8 cellular contexts compared by ENCODE assay signal in the genomic region with DNA sequence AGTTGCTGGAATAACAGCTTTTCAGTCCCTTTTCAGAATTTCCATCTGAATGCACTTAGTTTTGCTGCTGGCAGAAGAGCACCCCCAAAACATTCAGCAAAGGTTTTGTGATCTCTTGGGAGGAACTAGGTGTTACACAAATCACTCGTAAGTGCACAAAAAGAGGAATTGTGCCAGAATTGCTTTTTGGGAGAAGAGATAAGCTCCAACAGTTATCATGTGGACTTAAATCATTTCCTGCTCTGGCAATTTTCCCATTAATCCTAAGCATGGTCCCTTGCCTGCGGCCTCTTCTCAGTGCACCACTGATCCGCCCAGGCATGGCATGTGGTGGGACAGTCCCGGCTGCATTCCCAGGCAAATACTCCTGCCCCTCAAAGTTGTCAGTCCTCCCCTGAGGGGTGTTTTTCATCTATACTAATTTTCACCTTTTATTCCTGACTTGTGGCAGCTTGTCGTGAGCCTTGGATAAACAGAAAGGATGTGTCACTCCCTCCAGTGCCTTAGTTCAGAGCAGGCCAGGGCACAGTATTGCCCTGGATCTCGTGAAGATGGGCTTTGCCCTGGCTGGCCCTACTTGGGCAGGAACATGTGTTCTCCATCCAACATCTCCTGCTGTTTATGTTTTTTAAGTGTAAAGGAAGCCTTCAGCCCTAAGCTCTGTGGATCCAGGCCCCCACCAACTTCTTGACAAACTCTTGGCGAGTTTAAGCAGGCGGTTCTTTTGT. TPM values are rescaled to one million over a fixed set of nuclear protein-coding genes. Genes with fewer than 3 reads are reported as not detected.
DNase-seq lines count a peak whose midpoint lies in the region; ATAC-seq lines count a peak whose summit lies in the region.

No MANE protein-coding gene starts in this region.

- peak; percentile 58 for DNase-seq in DMS 273 treated with DMSO at 0.1 percent for 48 hours (lab: John Stamatoyannopoulos, UW)
- peak; percentile 74 for DNase-seq in SW480 (ENCODE audit: low spot score)
- peak; percentile 73 for DNase-seq in glomerular visceral epithelial cell (ENCODE audit: extremely low spot score)
- DNase-seq in pulmonary artery endothelial cell (ENCODE audit: low read depth, low spot score): peak; percentile 65
- DNase-seq in activated gamma-delta T cell (lab: John Stamatoyannopoulos, UW): no peak
- DNase-seq in nucleus accumbens (lab: John Stamatoyannopoulos, UW): no peak

- ATAC-seq in HG03521 (IDR thresholded peaks at IDR 0.05; ENCODE audit: unreplicated experiment) (no peak), GM21786 (IDR thresholded peaks at IDR 0.05; ENCODE audit: unreplicated experiment) (no peak)

RNA-seq across cellular contexts. Expression of gene VILL, which starts 44.6 kb away (rescaled TPM):
- total RNA-seq in pulmonary artery endothelial cell: 5.6 and 8.1 TPM in 2 replicates

Comparison
In these comparisons a context has a peak if more than half of its experiments do, and no peak if none do; other contexts are left out.
1. DNase-seq: peak in DMS 273 treated with DMSO at 0.1 percent for 48 hours (single experiment), SW480 (single experiment), glomerular visceral epithelial cell (single experiment) and pulmonary artery endothelial cell (single experiment); none in activated gamma-delta T cell (single experiment) and nucleus accumbens (0 of 56).